In genomic region chr7:55249332-55249731, GRCh38 we compare ENCODE assay signal across 19 cellular contexts.
"Had no signal": no experiment of that assay in that cellular context is flagged by ENCODE, and none has a peak within 500 bp of the region (broad histone marks: within the 10 kb centered on the region; RNA-seq: fewer than 3 reads in every experiment).

No MANE protein-coding gene starts in this region.

- H3K9me3 ChIP-seq: neutrophil, psoas muscle, SJSA1 had no signal

- ATAC-seq: activated CD4-positive, alpha-beta T cell treated with anti-CD3 and anti-CD28 coated beads for 36 hours; activated CD8-positive, alpha-beta T cell treated with anti-CD3 and anti-CD28 coated beads for 36 hours; activated T-cell treated with anti-CD3 and anti-CD28 coated beads, Interleukin-2, amount 50 U/mL, for 72 hours; esophagus mucosa; foreskin keratinocyte; psoas muscle had no signal

- DNase-seq: activated CD4-positive, alpha-beta T cell treated with anti-CD3 and anti-CD28 coated beads for 36 hours; activated CD8-positive, alpha-beta memory T cell treated with anti-CD3 and anti-CD28 coated beads, Interleukin-2, amount 50 U/mL, for 4 hours; activated CD8-positive, alpha-beta T cell treated with anti-CD3 and anti-CD28 coated beads for 36 hours; activated gamma-delta T cell treated with Interleukin-2 at 50 U/mL for 16 hours; activated naive CD8-positive, alpha-beta T cell treated with anti-CD3 and anti-CD28 coated beads for 36 hours; activated T-cell treated with anti-CD3 and anti-CD28 coated beads, Interleukin-2, amount 50 U/mL, for 72 hours; anterior cingulate cortex; cerebellar nuclear complex; foreskin keratinocyte; naive B cell; psoas muscle; stimulated activated CD4-positive, alpha-beta T cell treated with anti-CD3 and anti-CD28 coated beads, Interleukin-4, amount 100 ng/mL, for 1 hour; stimulated activated CD8-positive, alpha-beta memory T cell treated with anti-CD3 and anti-CD28 coated beads, Interleukin-4, amount 100 ng/mL, for 48 hours; T1000; WERI-Rb-1 had no signal

- H3K4me1 ChIP-seq: foreskin keratinocyte, psoas muscle had no signal

- H3K9me3 Mint-ChIP-seq: activated CD8-positive, alpha-beta T cell treated with anti-CD3 and anti-CD28 coated beads for 36 hours; activated naive CD8-positive, alpha-beta T cell treated with anti-CD3 and anti-CD28 coated beads for 36 hours; activated T-cell treated with anti-CD3 and anti-CD28 coated beads, Interleukin-2, amount 50 U/mL, for 72 hours; naive B cell; stimulated activated naive CD8-positive, alpha-beta T cell treated with anti-CD3 and anti-CD28 coated beads, Interleukin-15, Interleukin-2, amounts not matched to agents 100 ng/mL and 50 ng/mL, for 24 hours had no signal

- H3K27ac Mint-ChIP-seq: activated CD4-positive, alpha-beta T cell treated with anti-CD3 and anti-CD28 coated beads for 36 hours; activated CD8-positive, alpha-beta T cell treated with anti-CD3 and anti-CD28 coated beads for 36 hours; activated naive CD8-positive, alpha-beta T cell treated with anti-CD3 and anti-CD28 coated beads for 36 hours; activated T-cell treated with anti-CD3 and anti-CD28 coated beads, Interleukin-2, amount 50 U/mL, for 72 hours; stimulated activated naive CD8-positive, alpha-beta T cell treated with anti-CD3 and anti-CD28 coated beads, Interleukin-15, Interleukin-2, amounts not matched to agents 100 ng/mL and 50 ng/mL, for 24 hours had no signal

- H3K4me3 Mint-ChIP-seq: activated CD4-positive, alpha-beta T cell treated with anti-CD3 and anti-CD28 coated beads for 36 hours; activated CD8-positive, alpha-beta T cell treated with anti-CD3 and anti-CD28 coated beads for 36 hours; activated naive CD8-positive, alpha-beta T cell treated with anti-CD3 and anti-CD28 coated beads for 36 hours; activated T-cell treated with anti-CD3 and anti-CD28 coated beads, Interleukin-2, amount 50 U/mL, for 72 hours; naive B cell; stimulated activated naive CD8-positive, alpha-beta T cell treated with anti-CD3 and anti-CD28 coated beads, Interleukin-15, Interleukin-2, amounts not matched to agents 100 ng/mL and 50 ng/mL, for 24 hours had no signal

- H3K27ac ChIP-seq: foreskin keratinocyte, neutrophil, psoas muscle, SJSA1, WERI-Rb-1 had no signal

- H3K36me3 ChIP-seq: neutrophil, SJSA1, WERI-Rb-1 had no signal

- H3K4me3 ChIP-seq: psoas muscle, SJSA1 had no signal

- H3K27me3 ChIP-seq: SJSA1 had no signal

- H3K4me1 Mint-ChIP-seq: activated CD4-positive, alpha-beta T cell treated with anti-CD3 and anti-CD28 coated beads for 36 hours; activated naive CD8-positive, alpha-beta T cell treated with anti-CD3 and anti-CD28 coated beads for 36 hours; naive B cell had no signal

- H3K36me3 Mint-ChIP-seq: activated naive CD8-positive, alpha-beta T cell treated with anti-CD3 and anti-CD28 coated beads for 36 hours; naive B cell had no signal
